8 cellular contexts compared by ENCODE assay signal in genomic region chr1:43707191-43708005, GRCh38. TPM values are rescaled to one million over a fixed set of nuclear protein-coding genes. Genes with fewer than 3 reads are reported as not detected.
DNase-seq lines count a peak whose midpoint lies in the region; ATAC-seq, FAIRE-seq and TF ChIP-seq lines count a peak whose summit lies in the region.

Gene ST3GAL3 (plus strand): TSS chr1:43707536. CDS start chr1:43736263, 28,727 bp downstream.

- H3K4me1 ChIP-seq in heart right ventricle (peaks cover 6 to 43% (median 20%) of the 10 kb centered on the region in 9 donors), upper lobe of left lung (peaks cover 18 to 31% (median 19%) of the 10 kb centered on the region in 4 donors)

- DNase-seq in GM12892 (ENCODE audit: insufficient read length), result peak; percentile 92
- peak; percentile 87 for DNase-seq in NCI-H146 (lab: John Stamatoyannopoulos, UW)
- peak; percentile 77 to 93 (median 88) for DNase-seq in T-cell
- peak; percentile 91 for DNase-seq in heart right ventricle
- DNase-seq in posterior vena cava (ENCODE audit: low spot score), result peak; percentile 97
- DNase-seq in upper lobe of left lung, result peak; percentile 95 to 98

- 0 to 1% (median 1%) methylated on average over 88 to 102 of the region's 102 CpGs for WGBS in adipose tissue, 3 donors
- 0% methylated on average over 92 to 95 of the region's 102 CpGs for WGBS in heart right ventricle, 2 donors
- WGBS in upper lobe of left lung, 2 donors, result 0% methylated on average over 6 to 30 of the region's 102 CpGs

- no peaks in the 10 kb centered on the region for H3K27me3 Mint-ChIP-seq in T-cell

- peak; percentile 95 for FAIRE-seq in GM12892 (lab: Jason Lieb, UNC)

- TF ChIP-seq EP300 in upper lobe of left lung (IDR thresholded peaks at IDR 0.05), result no peak

- H3K4me3 ChIP-seq in heart right ventricle (peak within 1 kb of the TSS; percentile 68 to 96 (median 80)), upper lobe of left lung (peak within 1 kb of the TSS; percentile 81 to 99 (median 96))

- CTCF ChIA-PET in T-cell (lab: Charles Lee), result interaction anchor here in 1 of 2 donors (1.2 kb wide), 1 partner anchor 57 kb away, joined by 10 read pairs; the partner anchor contains the start of gene KDM4A

- H3K27me3 ChIP-seq in heart right ventricle (no peaks in the 10 kb centered on the region), upper lobe of left lung (no peaks in the 10 kb centered on the region)

- H3K9me3 ChIP-seq in heart right ventricle, result no peaks in the 10 kb centered on the region
- H3K9me3 ChIP-seq in upper lobe of left lung, result no peaks in the 10 kb centered on the region

- H3K36me3 Mint-ChIP-seq in T-cell, result peaks cover 22% of the 10 kb centered on the region

- POLR2A ChIA-PET in T-cell (lab: Charles Lee), result interaction anchor here (0.6 to 1.2 kb wide), 2 partner anchors 57 to 1226 kb away, joined by 3 to 7 read pairs; partner anchors contain the start of gene KDM4A (in 1 of the 2)

- intact Hi-C loops in heart right ventricle (cut with DNase I), result loop anchor here in 4 of 10 donors (5.0 to 10.0 kb wide), 4 partner anchors 50 to 240 kb away; partner anchors contain the start of genes KDM4A (in 2 of the 4) and IPO13 (in 1 of the 4)
- intact Hi-C loops in posterior vena cava (cut with DNase I), result no loop called here

- peaks cover 13 to 31% (median 26%) of the 10 kb centered on the region in 3 donors for H3K4me1 Mint-ChIP-seq in T-cell

- H3K9me3 Mint-ChIP-seq in T-cell, result no peaks in the 10 kb centered on the region

- TF ChIP-seq POLR2A in GM12892 (IDR thresholded peaks at IDR 0.05; ENCODE audit: low read depth, low read length), result peak; percentile 98
- TF ChIP-seq POLR2A in upper lobe of left lung (IDR thresholded peaks at IDR 0.05), result peak in 3 of 4 donors; percentile 56 to 66 (median 60)

- H3K4me3 Mint-ChIP-seq in T-cell, result peak within 1 kb of the TSS; percentile 82 to 89 (median 84)

- peak within 1 kb of the TSS; percentile 49 to 84 for H3K27ac Mint-ChIP-seq in T-cell

- H3K36me3 ChIP-seq in heart right ventricle, result peaks cover 0 to 55% (median 25%) of the 10 kb centered on the region in 9 donors
- H3K36me3 ChIP-seq in upper lobe of left lung, result peaks cover 10 to 28% (median 22%) of the 10 kb centered on the region in 4 donors

- ATAC-seq in HG02798 (IDR thresholded peaks at IDR 0.05; ENCODE audit: poor library complexity, unreplicated experiment), result peak; percentile 95
- ATAC-seq in T-cell (replicated peaks in 1 of 4), result peak; percentile 98 to 99 (median 98)
- ATAC-seq in heart right ventricle, result peak; percentile 96 to 99 (median 99)
- ATAC-seq in upper lobe of left lung (ENCODE audit: low FRiP score in 2 of 2), result peak; percentile 97 to 98

- TF ChIP-seq CTCF in heart right ventricle (IDR thresholded peaks at IDR 0.05) (no peak), upper lobe of left lung (IDR thresholded peaks at IDR 0.05) (no peak)

- H3K27ac ChIP-seq in adipose tissue (ENCODE audit: low read depth, low read length), result peak within 1 kb of the TSS; percentile 36
- peak within 1 kb of the TSS; percentile 25 to 89 (median 84) for H3K27ac ChIP-seq in heart right ventricle
- H3K27ac ChIP-seq in upper lobe of left lung, result peak within 1 kb of the TSS; percentile 64 to 86 (median 78)

RNA-seq across cellular contexts. Expression of gene ST3GAL3, which starts in this region (rescaled TPM):
- 16.3 TPM for polyA plus RNA-seq in GM12892 (2012; ENCODE audit: missing spikeins)
- total RNA-seq in T-cell (10 to 100 TPM; 21.9 to 29.8 (median 24.4) TPM), heart right ventricle (10 to 100 TPM; 27.7 to 39.3 (median 32.2) TPM), posterior vena cava (10 to 100 TPM; 25.0 to 25.5 TPM), upper lobe of left lung (10 to 100 TPM; 14.4 to 46.1 (median 19.2) TPM)
- polyA plus RNA-seq in adipose tissue (10 to 100 TPM in 2 of 3 donors, 1 to 10 TPM in 1; 5.2 to 16.5 (median 15.2) TPM), heart right ventricle (10 to 100 TPM; 14.5 to 27.4 TPM)

Comparison
In these comparisons a context has a peak if more than half of its experiments do, and no peak if none do; other contexts are left out.
1. Peak in every context shown above with its lines: DNase-seq, ATAC-seq, H3K4me3 ChIP-seq and H3K27ac ChIP-seq.